Comparison of ENCODE assay signal across 1 cellular context in genomic region chr5:150595466-150596031, GRCh38.
TF ChIP-seq lines count a peak whose summit lies in the region.

No MANE protein-coding gene starts in this region.

TF ChIP-seq in SK-N-SH treated with all-trans-retinoic acid at 6 μM for 48 hours, 23 proteins besides CTCF, POLR2A, EP300 and RAD21 (continued from another document):
- TF ChIP-seq CSRNP3 (CRISPR knock-in tag; IDR thresholded peaks at IDR 0.05) (no peak), CSDC2 (CRISPR knock-in tag; IDR thresholded peaks at IDR 0.05) (no peak)
